In the genomic region with DNA sequence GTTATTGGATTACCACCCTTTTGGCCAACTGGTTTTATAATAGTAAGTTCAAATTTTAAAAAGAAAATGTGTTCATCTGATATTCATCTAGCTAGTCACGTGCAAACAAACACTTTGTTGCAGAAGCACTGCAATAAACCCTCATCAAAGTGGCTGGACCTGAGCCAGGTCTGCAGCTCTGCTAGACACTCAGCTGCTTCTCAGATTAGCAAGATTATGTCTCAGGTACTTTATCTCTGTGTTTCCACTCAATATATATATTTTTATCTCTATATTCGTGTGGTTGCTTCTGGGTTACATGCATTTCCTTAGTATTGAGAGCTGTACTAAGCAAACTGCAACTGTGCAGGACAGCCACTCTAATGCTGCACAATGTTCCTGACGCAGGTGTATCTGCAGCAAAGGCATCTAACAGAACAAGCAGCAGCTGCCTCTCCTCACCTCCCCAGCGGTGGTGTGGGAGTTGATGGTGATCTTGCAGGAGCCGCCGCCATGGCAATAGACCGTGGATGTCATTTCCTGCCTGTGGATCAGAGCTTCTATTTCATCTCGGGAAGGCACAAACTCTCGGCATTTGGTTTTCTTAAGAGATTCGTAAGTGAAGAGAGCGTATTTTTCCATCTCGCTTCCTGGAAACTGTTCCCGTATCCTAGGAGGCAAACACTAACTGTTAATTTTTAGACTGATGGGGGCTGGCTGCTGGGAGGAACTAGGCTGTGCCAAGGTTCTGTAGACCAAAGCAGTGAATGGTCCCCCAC, we compare ENCODE assay signal across 9 cellular contexts. TPM values are rescaled to one million over a fixed set of nuclear protein-coding genes. Genes with fewer than 3 reads are reported as not detected.
DNase-seq lines count a peak whose midpoint lies in the region; ATAC-seq and TF ChIP-seq lines count a peak whose summit lies in the region.
"Had no signal": no experiment of that assay in that cellular context is flagged by ENCODE, and none has a peak within 500 bp of the region (broad histone marks: within the 10 kb centered on the region; RNA-seq: fewer than 3 reads in every experiment).

No MANE protein-coding gene starts in this region.

- H3K27me3 ChIP-seq in BE2C (no peaks in the 10 kb centered on the region), PC-3 (ENCODE audit: low read length) (no peaks in the 10 kb centered on the region)
- H3K27me3 ChIP-seq: brain microvascular endothelial cell had no signal

- H3K4me3 ChIP-seq in BE2C (ENCODE audit: low read depth, low read length) (peak overlapping the region; percentile 5; the same call in 1 of the 2 replicates), PC-3 (ENCODE audit: low read length) (no peak overlapping the region)

- H3K4me1 ChIP-seq in BE2C, result peaks cover 4% of the 10 kb centered on the region
- H3K4me1 ChIP-seq in PC-3 (ENCODE audit: insufficient read depth, low read length), result no peaks in the 10 kb centered on the region

- no TSS peak for BruUV-seq in PC-3 (replicated peaks; lab: Mats Ljungman, UMichigan)

- H3K9me3 ChIP-seq in BE2C, result no peaks in the 10 kb centered on the region
- no peaks in the 10 kb centered on the region for H3K9me3 ChIP-seq in PC-3 (ENCODE audit: low read length)

- H3K27ac ChIP-seq in PC-3 (ENCODE audit: low read length), result no peak overlapping the region
- H3K27ac ChIP-seq: brain microvascular endothelial cell had no signal

- no peaks in the 10 kb centered on the region for H3F3A ChIP-seq in PC-3 (ENCODE audit: low read length, unreplicated experiment)

- POLR2A ChIA-PET in PC-3 (lab: Charles Lee; ENCODE audit: unreplicated experiment), result no interaction called here

- H2AFZ ChIP-seq in PC-3 (ENCODE audit: low read length), result no peak overlapping the region

- no peaks in the 10 kb centered on the region for H4K20me1 ChIP-seq in PC-3 (ENCODE audit: low read length)

- no peaks in the 10 kb centered on the region for H3K79me2 ChIP-seq in PC-3 (ENCODE audit: low read length)

- CTCF ChIA-PET in PC-3 (lab: Charles Lee), result no interaction called here

- intact Hi-C loops in PC-3 (cut with micrococcal nuclease), result no loop called here

- ATAC-seq in PC-3, result no peak

- no peak overlapping the region for H3K4me2 ChIP-seq in PC-3 (ENCODE audit: low read length)

- DNase-seq in BE2C (peak; percentile 49), NCI-H1092 treated with DMSO at 0.1 percent for 48 hours (lab: John Stamatoyannopoulos, UW) (peak; percentile 50), kidney glomerular epithelial cell (lab: John Stamatoyannopoulos, UW) (peak; percentile 33), PC-3 (no peak), KG1 (lab: John Stamatoyannopoulos, UW) (no peak), ureter (ENCODE audit: low spot score) (no peak), GF-D8 (lab: John Stamatoyannopoulos, UW) (no peak)
- DNase-seq in activated CD4-positive, alpha-beta T cell treated with anti-CD3 and anti-CD28 coated beads, Interleukin-2, amount 50 U/mL, for 48 hours, result peak; percentile 29 to 37
- DNase-seq: brain microvascular endothelial cell had no signal

- H3K9me2 ChIP-seq in PC-3 (replicated peaks; ENCODE audit: low read length), result no peaks in the 10 kb centered on the region

- H3K36me3 ChIP-seq in BE2C, result no peaks in the 10 kb centered on the region
- H3K36me3 ChIP-seq in PC-3 (ENCODE audit: low read depth, low read length), result peaks cover 60% of the 10 kb centered on the region

- H3K9ac ChIP-seq in PC-3 (ENCODE audit: low read length), result no peak overlapping the region

- TF ChIP-seq CTCF in BE2C (IDR thresholded peaks at IDR 0.05; ENCODE audit: low read depth, low read length), result no peak
- TF ChIP-seq CTCF in PC-3 (conservative IDR thresholded peaks at IDR 0.05; ENCODE audit: low read depth, low read length), result no peak

RNA-seq across cellular contexts. Expression of gene RETREG1, which starts 56.6 kb away (rescaled TPM):
- polyA plus RNA-seq in BE2C (2012; ENCODE audit: insufficient read depth, insufficient read length, low read depth), result 2.9 TPM
- total RNA-seq in PC-3 (2014; rRNA removed), result 1.7 and 8.5 TPM in 2 replicates
- total RNA-seq in ureter, result 5.9 TPM

Comparison
In these comparisons a context has a peak if more than half of its experiments do, and no peak if none do; other contexts are left out.
1. DNase-seq: peak in BE2C (single experiment), NCI-H1092 treated with DMSO at 0.1 percent for 48 hours (single experiment), activated CD4-positive, alpha-beta T cell treated with anti-CD3 and anti-CD28 coated beads, Interleukin-2, amount 50 U/mL, for 48 hours (2 of 2) and kidney glomerular epithelial cell (single experiment); none in PC-3 (single experiment), KG1 (single experiment), ureter (single experiment) and GF-D8 (single experiment).